In genomic region chrX:73944582-73944947, GRCh38 we compare ENCODE assay signal across 8 cellular contexts.
A peak's percentile ranks its signal among the peaks of the same experiment; 100 is the strongest.
DNase-seq lines count a peak whose midpoint lies in the region; ATAC-seq and TF ChIP-seq lines count a peak whose summit lies in the region.

No MANE protein-coding gene starts in this region.

- H3K4me3 ChIP-seq in SU-DHL-6 (ENCODE audit: insufficient read depth, low read length, poor library complexity, severe bottlenecking) (peak overlapping the region; percentile 84), fibroblast of villous mesenchyme (ENCODE audit: low read depth, low read length) (peak overlapping the region; percentile 92)

- H3K9me2 ChIP-seq in SU-DHL-6 (replicated peaks; ENCODE audit: insufficient read depth, low read length) = no peaks in the 10 kb centered on the region

- H3K27me3 ChIP-seq in SU-DHL-6 (ENCODE audit: low read length) = no peaks in the 10 kb centered on the region

- no peak for DNase-seq in activated T-cell treated with anti-CD3 and anti-CD28 coated beads, Interleukin-2, amount 50 U/mL, for 72 hours
- no peak for DNase-seq in activated T-cell treated with anti-CD3 and anti-CD28 coated beads, Interleukin-2, amount 50 U/mL, for 1 hour
- DNase-seq in fibroblast of villous mesenchyme (ENCODE audit: low read depth) (no peak), sciatic nerve (ENCODE audit: low spot score) (no peak), nucleus accumbens (lab: John Stamatoyannopoulos, UW) (no peak)

- H3K4me1 Mint-ChIP-seq in activated T-cell treated with anti-CD3 and anti-CD28 coated beads, Interleukin-2, amount 50 U/mL, for 72 hours (ENCODE audit: low read depth) = peaks cover 34% of the 10 kb centered on the region

- peak overlapping the region; percentile 45 for H2AFZ ChIP-seq in SU-DHL-6 (ENCODE audit: low read depth, low read length, severe bottlenecking)

- peak overlapping the region; percentile 64 for H3K4me2 ChIP-seq in SU-DHL-6 (ENCODE audit: low read depth, low read length, poor library complexity, severe bottlenecking)

- H3K27ac Mint-ChIP-seq in activated T-cell treated with anti-CD3 and anti-CD28 coated beads, Interleukin-2, amount 50 U/mL, for 72 hours = peak overlapping the region; percentile 97

- peak overlapping the region; percentile 78 to 94 for H3K4me3 Mint-ChIP-seq in activated T-cell treated with anti-CD3 and anti-CD28 coated beads, Interleukin-2, amount 50 U/mL, for 72 hours

- peaks cover 50% of the 10 kb centered on the region for H3K79me2 ChIP-seq in SU-DHL-6 (ENCODE audit: insufficient read depth, low read length)

- intact Hi-C loops in sciatic nerve (cut with DNase I) = no loop called here

- H3K27ac ChIP-seq in SU-DHL-6 (ENCODE audit: low read depth, low read length) = peak overlapping the region; percentile 60

- ATAC-seq in activated T-cell treated with anti-CD3 and anti-CD28 coated beads, Interleukin-2, amount 50 U/mL, for 72 hours (replicated peaks in 1 of 2) = no peak
- peak; percentile 21 for ATAC-seq in sciatic nerve
- ATAC-seq in GM18520 (IDR thresholded peaks at IDR 0.05; ENCODE audit: unreplicated experiment) = no peak
- ATAC-seq in HG02870 (IDR thresholded peaks at IDR 0.05; ENCODE audit: unreplicated experiment) = no peak

- H4K20me1 ChIP-seq in SU-DHL-6 (ENCODE audit: low read depth, low read length) = no peaks in the 10 kb centered on the region

- no peaks in the 10 kb centered on the region for H3K27me3 Mint-ChIP-seq in activated T-cell treated with anti-CD3 and anti-CD28 coated beads, Interleukin-2, amount 50 U/mL, for 72 hours (ENCODE audit: low read depth)

- H3K9me3 ChIP-seq in SU-DHL-6 (ENCODE audit: insufficient read depth, low read length) = no peaks in the 10 kb centered on the region

- TF ChIP-seq CTCF in SU-DHL-6 (IDR thresholded peaks at IDR 0.05; ENCODE audit: insufficient read depth, low read length, poor library complexity, severe bottlenecking) (no peak), fibroblast of villous mesenchyme (IDR thresholded peaks at IDR 0.05; ENCODE audit: insufficient read depth, low read depth, low read length) (no peak)

- H3K9me3 Mint-ChIP-seq in activated T-cell treated with anti-CD3 and anti-CD28 coated beads, Interleukin-2, amount 50 U/mL, for 72 hours = no peaks in the 10 kb centered on the region

- H3K9ac ChIP-seq in SU-DHL-6 (ENCODE audit: low read length) = peak overlapping the region; percentile 83

- peaks cover 5 to 13% of the 10 kb centered on the region in 2 donors for H3K36me3 Mint-ChIP-seq in activated T-cell treated with anti-CD3 and anti-CD28 coated beads, Interleukin-2, amount 50 U/mL, for 72 hours (ENCODE audit: insufficient read depth in 2 of 2)

- H3K36me3 ChIP-seq in SU-DHL-6 (ENCODE audit: low read length) = no peaks in the 10 kb centered on the region

- H3F3A ChIP-seq in SU-DHL-6 (ENCODE audit: insufficient read depth) = no peaks in the 10 kb centered on the region
